ENCODE assay signal across 15 cellular contexts in genomic region chr4:13953083-13953482, GRCh38.
A peak's percentile ranks its signal among the peaks of the same experiment; 100 is the strongest.
DNase-seq lines count a peak whose midpoint lies in the region; ATAC-seq and TF ChIP-seq lines count a peak whose summit lies in the region.
"Had no signal": no experiment of that assay in that cellular context is flagged by ENCODE, and none has a peak within 500 bp of the region (broad histone marks: within the 10 kb centered on the region; RNA-seq: fewer than 3 reads in every experiment).

No MANE protein-coding gene starts in this region.

- H3K14ac ChIP-seq in H9 (ENCODE audit: insufficient read depth, low read length): peak overlapping the region; percentile 44; the same call in 1 of the 2 replicates

- no peak overlapping the region for H4K91ac ChIP-seq in H9 (ENCODE audit: insufficient read length, low read depth, low read length)

- no peak overlapping the region for H3K4ac ChIP-seq in H9 (ENCODE audit: low read depth, low read length)

- H3K4me2 ChIP-seq in H9 (ENCODE audit: insufficient read depth, insufficient read length, low read length): no peak overlapping the region
- H3K4me2 ChIP-seq: BLaER1 treated with 17β-estradiol and CSF1 and Interleukin-3, amounts not matched to agents 10 nM and 100 nM had no signal

- H2BK120ac ChIP-seq in H9 (ENCODE audit: low read depth, low read length, poor library complexity, severe bottlenecking): no peak overlapping the region

- H2BK20ac ChIP-seq in H9 (ENCODE audit: low read depth, low read length, poor library complexity, severe bottlenecking): no peak overlapping the region

- POLR2A ChIA-PET in WTC11 (lab: Charles Lee): no interaction called here

- no peak overlapping the region for H3K18ac ChIP-seq in H9 (ENCODE audit: insufficient read length, low read depth, low read length)

- H3K36me3 Mint-ChIP-seq in H9 (ENCODE audit: insufficient read depth in 1 of 3, low read depth in 3 of 3): no peaks in the 10 kb centered on the region
- no peaks in the 10 kb centered on the region for H3K36me3 Mint-ChIP-seq in WTC11
- no peaks in the 10 kb centered on the region for H3K36me3 Mint-ChIP-seq in activated naive CD4-positive, alpha-beta T cell treated with anti-CD3 and anti-CD28 coated beads, Interleukin-2, amount 50 U/mL, for 72 hours

- WGBS in H9 (ENCODE audit: extremely low coverage, insufficient read length, low lambda C conversion rate): no CpG with 5 or more reads among the region's 6 CpGs
- 68 to 90% methylated on average over 5 to 6 of the region's 6 CpGs for WGBS in testis, 2 donors

- no peak overlapping the region for H2BK15ac ChIP-seq in H9 (ENCODE audit: low read depth, low read length)

- peak; percentile 69; the same call in 1 of the 2 replicates for ATAC-seq in WTC11
- no peak for ATAC-seq in activated naive CD4-positive, alpha-beta T cell treated with anti-CD3 and anti-CD28 coated beads, Interleukin-2, amount 50 U/mL, for 72 hours
- ATAC-seq: GM12878 had no signal

- H3K23ac ChIP-seq in H9 (ENCODE audit: insufficient read length, low read depth, low read length): no peak overlapping the region

- H3K27me3 Mint-ChIP-seq in H9 (ENCODE audit: low read depth): no peaks in the 10 kb centered on the region
- H3K27me3 Mint-ChIP-seq in WTC11 (ENCODE audit: low read depth): no peaks in the 10 kb centered on the region

- no peak overlapping the region for H2AFZ ChIP-seq in H9 (ENCODE audit: low read length)

- H3K27me3 ChIP-seq in H9 (ENCODE audit: insufficient read depth, low read length) (no peaks in the 10 kb centered on the region), testis (no peaks in the 10 kb centered on the region)
- H3K27me3 ChIP-seq: BLaER1 treated with 17β-estradiol and CSF1 and Interleukin-3, amounts not matched to agents 10 nM and 100 nM had no signal

- DNase-seq in H9: no peak
- no peak for DNase-seq in WTC11 (ENCODE audit: low spot score)
- DNase-seq in fibroblast of villous mesenchyme (ENCODE audit: low read depth): no peak
- DNase-seq in testis: peak; percentile 71
- DNase-seq in activated naive CD4-positive, alpha-beta T cell treated with anti-CD3 and anti-CD28 coated beads, Interleukin-2, amount 50 U/mL, for 72 hours (ENCODE audit: low spot score in 2 of 2): no peak
- no peak for DNase-seq in NCI-H524 (lab: John Stamatoyannopoulos, UW)
- DNase-seq in medulla oblongata (ENCODE audit: extremely low spot score): no peak
- DNase-seq: EL, KG1, NCI-H1092, NCI-H446 treated with DMSO at 0.1 percent for 48 hours, SIG-M5 had no signal

- H2AK5ac ChIP-seq in H9 (ENCODE audit: insufficient read length, low read length): no peak overlapping the region

- H3K4me3 ChIP-seq in fibroblast of villous mesenchyme (ENCODE audit: low read depth, low read length) (no peak overlapping the region), testis (no peak overlapping the region)
- H3K4me3 ChIP-seq: BLaER1 treated with 17β-estradiol and CSF1 and Interleukin-3, amounts not matched to agents 10 nM and 100 nM; GM12878 had no signal

- H4K20me1 ChIP-seq in H9 (ENCODE audit: control insufficient read depth, insufficient read depth, insufficient read length): no peaks in the 10 kb centered on the region
- H4K20me1 ChIP-seq: BLaER1 treated with 17β-estradiol and CSF1 and Interleukin-3, amounts not matched to agents 10 nM and 100 nM had no signal

- no peak for TF ChIP-seq POLR2A in testis (IDR thresholded peaks at IDR 0.05)

- no peak overlapping the region for H2BK12ac ChIP-seq in H9 (ENCODE audit: insufficient read length, low read depth, low read length)

- H4K8ac ChIP-seq in H9 (replicated peaks; ENCODE audit: insufficient read length, low read depth, low read length): no peak overlapping the region

- H3K4me1 ChIP-seq in H9 (ENCODE audit: insufficient read depth, low read length) (no peaks in the 10 kb centered on the region; the same call in 1 of the 2 replicates), testis (peaks cover 4% of the 10 kb centered on the region)
- H3K4me1 ChIP-seq: BLaER1 treated with 17β-estradiol and CSF1 and Interleukin-3, amounts not matched to agents 10 nM and 100 nM had no signal

- no peaks in the 10 kb centered on the region for H3K36me3 ChIP-seq in testis (ENCODE audit: low read depth, missing control alignments)
- H3K36me3 ChIP-seq: BLaER1 treated with 17β-estradiol and CSF1 and Interleukin-3, amounts not matched to agents 10 nM and 100 nM had no signal

- H3T11ph ChIP-seq in H9 (ENCODE audit: low read length): no peak overlapping the region

- H3K79me2 ChIP-seq in H9 (ENCODE audit: insufficient read depth, low read length): no peaks in the 10 kb centered on the region

- intact Hi-C loops in testis (cut with DNase I; ENCODE audit: low total_unique reads): no loop called here

- H4K5ac ChIP-seq in H9 (ENCODE audit: insufficient read length, low read depth, low read length): no peak overlapping the region

- H3K4me3 Mint-ChIP-seq in H9: no peak overlapping the region
- H3K4me3 Mint-ChIP-seq in WTC11: no peak overlapping the region

- CTCF ChIA-PET in WTC11 (lab: Charles Lee): interaction anchor here (0.9 kb wide), 1 partner anchor 20 kb away, joined by 3 read pairs; no protein-coding TSS in a partner anchor

- no peaks in the 10 kb centered on the region for H3K9me3 ChIP-seq in H9 (ENCODE audit: control insufficient read depth, low read depth, low read length)
- no peaks in the 10 kb centered on the region for H3K9me3 ChIP-seq in testis
- H3K9me3 ChIP-seq: BLaER1 treated with 17β-estradiol and CSF1 and Interleukin-3, amounts not matched to agents 10 nM and 100 nM had no signal

- H3K27ac ChIP-seq in H9 (ENCODE audit: insufficient read length, low read depth, low read length) (no peak overlapping the region), testis (no peak overlapping the region)
- H3K27ac ChIP-seq: BLaER1 treated with 17β-estradiol and CSF1 and Interleukin-3, amounts not matched to agents 10 nM and 100 nM; HL-60 had no signal

- no peak overlapping the region for H3K27ac Mint-ChIP-seq in H9
- no peak overlapping the region for H3K27ac Mint-ChIP-seq in WTC11
- no peak overlapping the region for H3K27ac Mint-ChIP-seq in activated naive CD4-positive, alpha-beta T cell treated with anti-CD3 and anti-CD28 coated beads, Interleukin-2, amount 50 U/mL, for 72 hours

- H3K56ac ChIP-seq in H9 (ENCODE audit: insufficient read length, low read depth, low read length): no peak overlapping the region

- no peak overlapping the region for H3K9ac ChIP-seq in H9 (ENCODE audit: extremely low read depth, insufficient read length, low read length)
- H3K9ac ChIP-seq: BLaER1 treated with 17β-estradiol and CSF1 and Interleukin-3, amounts not matched to agents 10 nM and 100 nM had no signal

- no peaks in the 10 kb centered on the region for H3K23me2 ChIP-seq in H9 (ENCODE audit: insufficient read length, low read depth, low read length, poor library complexity, severe bottlenecking)

- no peak for TF ChIP-seq CTCF in H9 (conservative IDR thresholded peaks at IDR 0.05)
- TF ChIP-seq CTCF in WTC11 (IDR thresholded peaks at IDR 0.05): no peak
- TF ChIP-seq CTCF in fibroblast of villous mesenchyme (IDR thresholded peaks at IDR 0.05; ENCODE audit: insufficient read depth, low read depth, low read length): peak; percentile 22
- no peak for TF ChIP-seq CTCF in testis (IDR thresholded peaks at IDR 0.05)

- peaks cover 8 to 17% of the 10 kb centered on the region in 2 experiments for H3K4me1 Mint-ChIP-seq in H9
- peaks cover 12% of the 10 kb centered on the region for H3K4me1 Mint-ChIP-seq in WTC11

- H3K9me3 Mint-ChIP-seq in H9 (no peaks in the 10 kb centered on the region), WTC11 (no peaks in the 10 kb centered on the region)
- peaks cover 0 to 4% of the 10 kb centered on the region in 2 donors for H3K9me3 Mint-ChIP-seq in activated naive CD4-positive, alpha-beta T cell treated with anti-CD3 and anti-CD28 coated beads, Interleukin-2, amount 50 U/mL, for 72 hours

- no peak overlapping the region for H2BK5ac ChIP-seq in H9 (ENCODE audit: insufficient read length, low read length)

- H3K79me1 ChIP-seq in H9 (ENCODE audit: insufficient read depth, low read depth, low read length, poor library complexity, severe bottlenecking): no peaks in the 10 kb centered on the region

TF ChIP-seq in WTC11, 78 proteins besides CTCF, POLR2A, EP300 and RAD21 (continues in another document):
- TF ChIP-seq GRHL2 (CRISPR knock-in tag; IDR thresholded peaks at IDR 0.05; ENCODE audit: insufficient replicate concordance, severe bottlenecking) (no peak), ARID4B (CRISPR knock-in tag; IDR thresholded peaks at IDR 0.05; ENCODE audit: borderline replicate concordance) (no peak)
